ENCODE assay signal across 34 cellular contexts in the genomic region with DNA sequence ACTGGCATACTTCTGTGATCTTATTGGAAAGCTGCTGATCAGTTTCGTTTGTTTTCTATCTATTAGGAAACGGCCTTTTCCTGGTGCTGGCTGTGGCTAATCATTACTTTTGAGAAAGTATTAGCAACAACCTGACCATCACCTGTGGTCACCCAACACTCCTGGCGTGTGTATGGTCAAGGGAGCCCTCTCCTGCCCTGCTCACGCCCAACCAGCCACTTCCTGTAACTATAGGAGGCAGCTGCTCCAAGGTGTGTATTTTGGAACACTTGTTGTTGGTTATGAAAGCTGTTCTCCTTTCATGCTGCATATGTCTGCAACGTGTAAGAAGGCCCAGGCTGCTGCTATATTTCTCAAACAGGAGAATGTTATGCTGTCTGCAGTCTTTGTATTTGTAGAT.
"Had no signal": no experiment of that assay in that cellular context is flagged by ENCODE, and none has a peak within 500 bp of the region (broad histone marks: within the 10 kb centered on the region; RNA-seq: fewer than 3 reads in every experiment).

No MANE protein-coding gene starts in this region.

- H3K4me3 ChIP-seq: adrenal gland, breast epithelium, cardiac muscle cell, colonic mucosa, esophagus squamous epithelium, gastroesophageal sphincter, heart right ventricle, hepatocyte had no signal

- DNase-seq: activated B cell treated with CpG ODN at 0.5 μM for 24 hours; activated CD4-positive, alpha-beta T cell treated with anti-CD3 and anti-CD28 coated beads for 48 hours; activated CD4-positive, alpha-beta T cell treated with anti-CD3 and anti-CD28 coated beads, Interleukin-2, amount 50 U/mL, for 1 hour; activated CD4-positive, alpha-beta T cell treated with anti-CD3 and anti-CD28 coated beads, Interleukin-2, amount 50 U/mL, for 48 hours; activated CD8-positive, alpha-beta memory T cell treated with anti-CD3 and anti-CD28 coated beads for 24 hours; activated CD8-positive, alpha-beta T cell treated with anti-CD3 and anti-CD28 coated beads for 36 hours; activated effector memory CD4-positive, alpha-beta T cell treated with Interleukin-2 at 50 U/mL for 16 hours; activated naive CD4-positive, alpha-beta T cell treated with anti-CD3 and anti-CD28 coated beads for 36 hours; activated naive CD8-positive, alpha-beta T cell treated with anti-CD3 and anti-CD28 coated beads for 36 hours; activated naive CD8-positive, alpha-beta T cell treated with anti-CD3 and anti-CD28 coated beads, Interleukin-2, amount 50 U/mL, for 24 hours; activated T-cell treated with anti-CD3 and anti-CD28 coated beads, Interleukin-2, amount 50 U/mL, for 4 hours; adrenal gland; amygdala; aorta; central memory CD4-positive, alpha-beta T cell; cerebellar nuclear complex; colonic mucosa; effector CD8-positive, alpha-beta T cell; esophagus squamous epithelium; foreskin melanocyte; heart right ventricle; T1000; WERI-Rb-1 had no signal

- H3K36me3 Mint-ChIP-seq: activated naive CD4-positive, alpha-beta T cell treated with anti-CD3 and anti-CD28 coated beads, Interleukin-2, amount 50 U/mL, for 24 hours; activated naive CD8-positive, alpha-beta T cell treated with anti-CD3 and anti-CD28 coated beads for 36 hours; brain had no signal

- H3K36me3 ChIP-seq: adrenal gland, breast epithelium, cardiac muscle cell, colonic mucosa, esophagus squamous epithelium, gastroesophageal sphincter, heart right ventricle, WERI-Rb-1 had no signal

- H3K4me1 ChIP-seq: adrenal gland, breast epithelium, colonic mucosa, esophagus squamous epithelium, gastroesophageal sphincter, heart right ventricle had no signal

- H3K4me3 Mint-ChIP-seq: activated B cell treated with CpG ODN at 0.5 μM for 24 hours; activated CD8-positive, alpha-beta T cell treated with anti-CD3 and anti-CD28 coated beads for 36 hours; activated naive CD4-positive, alpha-beta T cell treated with anti-CD3 and anti-CD28 coated beads for 36 hours; activated naive CD4-positive, alpha-beta T cell treated with anti-CD3 and anti-CD28 coated beads, Interleukin-2, amount 50 U/mL, for 24 hours; activated naive CD8-positive, alpha-beta T cell treated with anti-CD3 and anti-CD28 coated beads for 36 hours; activated naive CD8-positive, alpha-beta T cell treated with anti-CD3 and anti-CD28 coated beads, Interleukin-2, amount 50 U/mL, for 24 hours; activated T-cell treated with anti-CD3 and anti-CD28 coated beads, Interleukin-2, amount 50 U/mL, for 4 hours; activated T-helper 17 cell treated with anti-CD3 and anti-CD28 coated beads, Interleukin-2, amount 50 U/mL, for 72 hours; brain; T-helper 2 cell treated with Interferon-gamma antibody and Interleukin-4, amounts not matched to agents 5 μg/mL and 100 μg/mL, for 36 hours had no signal

- H3K27me3 Mint-ChIP-seq: activated B cell treated with CpG ODN at 0.5 μM for 24 hours; activated CD8-positive, alpha-beta T cell treated with anti-CD3 and anti-CD28 coated beads for 36 hours; activated naive CD4-positive, alpha-beta T cell treated with anti-CD3 and anti-CD28 coated beads, Interleukin-2, amount 50 U/mL, for 24 hours; activated naive CD8-positive, alpha-beta T cell treated with anti-CD3 and anti-CD28 coated beads for 36 hours; activated naive CD8-positive, alpha-beta T cell treated with anti-CD3 and anti-CD28 coated beads, Interleukin-2, amount 50 U/mL, for 24 hours had no signal

- FAIRE-seq: endometrium, endothelial cell of umbilical vein had no signal

- H3K9me3 Mint-ChIP-seq: activated B cell treated with CpG ODN at 0.5 μM for 24 hours; activated naive CD4-positive, alpha-beta T cell treated with anti-CD3 and anti-CD28 coated beads for 36 hours; activated naive CD8-positive, alpha-beta T cell treated with anti-CD3 and anti-CD28 coated beads for 36 hours had no signal

- H3K27ac ChIP-seq: adrenal gland, breast epithelium, cardiac muscle cell, colonic mucosa, epithelial cell of prostate, esophagus squamous epithelium, gastroesophageal sphincter, heart right ventricle, hepatocyte, WERI-Rb-1 had no signal

- H3K27me3 ChIP-seq: adrenal gland, breast epithelium, cardiac muscle cell, colonic mucosa, esophagus squamous epithelium, gastroesophageal sphincter, hepatocyte had no signal

- H3K4me1 Mint-ChIP-seq: activated B cell treated with CpG ODN at 0.5 μM for 24 hours; activated naive CD4-positive, alpha-beta T cell treated with anti-CD3 and anti-CD28 coated beads, Interleukin-2, amount 50 U/mL, for 24 hours; activated naive CD8-positive, alpha-beta T cell treated with anti-CD3 and anti-CD28 coated beads for 36 hours; activated naive CD8-positive, alpha-beta T cell treated with anti-CD3 and anti-CD28 coated beads, Interleukin-2, amount 50 U/mL, for 24 hours; activated T-helper 17 cell treated with anti-CD3 and anti-CD28 coated beads, Interleukin-2, amount 50 U/mL, for 72 hours; brain had no signal

- H3K9me3 ChIP-seq: adrenal gland, breast epithelium, colonic mucosa, esophagus squamous epithelium, gastroesophageal sphincter, heart right ventricle had no signal

- H3K27ac Mint-ChIP-seq: activated B cell treated with CpG ODN at 0.5 μM for 24 hours; activated CD8-positive, alpha-beta T cell treated with anti-CD3 and anti-CD28 coated beads for 36 hours; activated naive CD4-positive, alpha-beta T cell treated with anti-CD3 and anti-CD28 coated beads for 36 hours; activated naive CD4-positive, alpha-beta T cell treated with anti-CD3 and anti-CD28 coated beads, Interleukin-2, amount 50 U/mL, for 24 hours; activated naive CD8-positive, alpha-beta T cell treated with anti-CD3 and anti-CD28 coated beads for 36 hours; activated naive CD8-positive, alpha-beta T cell treated with anti-CD3 and anti-CD28 coated beads, Interleukin-2, amount 50 U/mL, for 24 hours; activated T-helper 17 cell treated with anti-CD3 and anti-CD28 coated beads, Interleukin-2, amount 50 U/mL, for 72 hours; brain; T-helper 2 cell treated with Interferon-gamma antibody and Interleukin-4, amounts not matched to agents 5 μg/mL and 100 μg/mL, for 36 hours had no signal
